Comparison of ENCODE assay signal across 1 cellular context in the genomic region with DNA sequence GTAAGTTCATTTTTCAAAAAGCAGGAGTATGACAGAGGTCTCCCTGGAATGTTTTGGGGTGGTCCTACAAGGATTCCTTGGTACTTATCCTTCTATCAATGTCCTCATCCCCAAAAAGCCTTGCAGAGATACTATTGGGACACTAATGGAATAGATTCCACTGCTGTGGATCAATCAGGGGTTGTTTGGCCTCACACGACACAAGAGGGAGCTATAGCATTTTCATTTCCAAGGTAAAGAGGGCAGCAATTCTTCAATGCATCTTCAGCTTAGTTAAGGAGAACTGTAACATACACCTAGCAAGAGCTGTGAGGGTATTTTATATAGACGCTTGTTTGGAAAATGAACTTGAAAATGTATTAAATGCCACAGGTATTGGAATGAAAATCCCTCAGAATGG.
TF ChIP-seq lines count a peak whose summit lies in the region.

No MANE protein-coding gene starts in this region.

TF ChIP-seq in WTC11, 78 proteins besides CTCF, POLR2A, EP300 and RAD21 (continued from another document):
- TF ChIP-seq ATF2 (CRISPR knock-in tag; IDR thresholded peaks at IDR 0.05; ENCODE audit: borderline replicate concordance, low read depth), result no peak
- no peak for TF ChIP-seq TEAD4 (CRISPR knock-in tag; IDR thresholded peaks at IDR 0.05)
- TF ChIP-seq, protein P1, sequence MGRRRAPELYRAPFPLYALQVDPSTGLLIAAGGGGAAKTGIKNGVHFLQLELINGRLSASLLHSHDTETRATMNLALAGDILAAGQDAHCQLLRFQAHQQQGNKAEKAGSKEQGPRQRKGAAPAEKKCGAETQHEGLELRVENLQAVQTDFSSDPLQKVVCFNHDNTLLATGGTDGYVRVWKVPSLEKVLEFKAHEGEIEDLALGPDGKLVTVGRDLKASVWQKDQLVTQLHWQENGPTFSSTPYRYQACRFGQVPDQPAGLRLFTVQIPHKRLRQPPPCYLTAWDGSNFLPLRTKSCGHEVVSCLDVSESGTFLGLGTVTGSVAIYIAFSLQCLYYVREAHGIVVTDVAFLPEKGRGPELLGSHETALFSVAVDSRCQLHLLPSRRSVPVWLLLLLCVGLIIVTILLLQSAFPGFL (CRISPR knock-in tag; IDR thresholded peaks at IDR 0.05; ENCODE audit: borderline replicate concordance), result no peak
- TF ChIP-seq FOXJ3 (CRISPR knock-in tag; IDR thresholded peaks at IDR 0.05; ENCODE audit: borderline replicate concordance), result no peak
- no peak for TF ChIP-seq ZNF138 (CRISPR knock-in tag; conservative IDR thresholded peaks at IDR 0.05)
- TF ChIP-seq ETV6 (CRISPR knock-in tag; IDR thresholded peaks at IDR 0.05), result no peak
- TF ChIP-seq GABPB1 (CRISPR knock-in tag; IDR thresholded peaks at IDR 0.05), result no peak
